9 cellular contexts compared by ENCODE assay signal in the genomic region with DNA sequence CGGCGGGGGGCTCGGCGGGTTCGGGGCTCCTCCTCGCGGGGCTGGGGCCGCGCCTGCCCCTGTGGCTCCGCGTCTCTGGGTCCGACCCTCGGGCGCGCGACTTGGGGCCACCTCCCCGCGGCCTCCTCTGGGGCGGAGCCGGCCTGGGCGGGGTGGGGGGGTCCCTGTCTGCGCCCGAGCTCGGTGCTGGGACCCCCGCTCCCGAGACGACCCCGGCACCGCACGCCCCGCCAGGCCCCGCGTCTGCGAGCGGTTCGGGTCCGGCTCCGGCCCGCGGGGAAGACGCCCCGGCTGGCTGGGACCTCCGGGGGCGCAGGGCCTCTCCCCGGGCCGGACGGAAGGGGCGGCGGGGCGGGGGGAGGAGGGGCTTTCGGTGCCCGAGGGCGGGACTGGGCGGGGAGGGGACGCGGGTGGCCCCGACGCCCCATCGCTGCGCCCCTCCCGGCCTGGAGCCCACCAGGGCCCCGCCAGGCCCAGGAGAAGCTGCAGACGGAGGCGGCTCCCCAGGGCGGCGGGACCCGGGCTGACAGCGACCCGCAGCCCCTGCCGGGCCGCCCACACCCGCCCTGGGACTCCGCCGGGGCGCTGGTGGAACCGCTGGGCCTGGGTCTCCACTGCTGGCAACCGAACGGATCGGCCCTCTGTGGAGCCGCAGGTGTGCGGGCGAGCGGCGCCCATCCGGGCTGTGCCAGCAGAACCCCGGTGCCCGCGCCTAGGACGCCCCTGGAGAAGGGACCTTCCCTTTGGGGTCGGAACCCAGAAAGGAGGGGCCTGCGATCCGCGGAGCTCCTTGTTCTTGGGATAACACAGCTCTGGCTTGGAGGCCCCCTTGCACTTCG. TPM values are rescaled to one million over a fixed set of nuclear protein-coding genes. Genes with fewer than 3 reads are reported as not detected.
DNase-seq lines count a peak whose midpoint lies in the region; ATAC-seq, FAIRE-seq and TF ChIP-seq lines count a peak whose summit lies in the region.
"Had no signal": no experiment of that assay in that cellular context is flagged by ENCODE, and none has a peak within 500 bp of the region (broad histone marks: within the 10 kb centered on the region; RNA-seq: fewer than 3 reads in every experiment).

No MANE protein-coding gene starts in this region.

- peaks cover 17% of the 10 kb centered on the region for H3K27me3 Mint-ChIP-seq in CD8-positive, alpha-beta T cell (ENCODE audit: low read depth)

- ATAC-seq in CD8-positive, alpha-beta T cell = peak; percentile 37
- ATAC-seq in pancreas (peak in 1 of 4 donors; percentile 29), GM19351 (IDR thresholded peaks at IDR 0.05; ENCODE audit: unreplicated experiment) (no peak), GM18505 (IDR thresholded peaks at IDR 0.05; ENCODE audit: unreplicated experiment) (no peak), foreskin keratinocyte (no peak)

- no peak overlapping the region for H3K27ac Mint-ChIP-seq in CD8-positive, alpha-beta T cell
- H3K27ac Mint-ChIP-seq: stimulated activated naive B cell treated with anti-CD40 and anti-IgM and Interleukin-4, amounts not matched to agents 10 μg/mL and 1 μg/mL and 100 μg/mL, for 72 hours had no signal

- peak overlapping the region; percentile 41 for H3K4me3 ChIP-seq in CD8-positive, alpha-beta T cell (ENCODE audit: low read depth, low read length)
- peak overlapping the region; percentile 54 for H3K4me3 ChIP-seq in WERI-Rb-1 (ENCODE audit: low read depth, low read length)
- H3K4me3 ChIP-seq in foreskin fibroblast (ENCODE audit: low read depth in 1 of 2, low read length in 2 of 2) = peak overlapping the region; percentile 77 to 96
- H3K4me3 ChIP-seq in pancreas = peak overlapping the region; percentile 23 to 55 (median 36)

- no peak overlapping the region for H3K27ac ChIP-seq in CD8-positive, alpha-beta T cell (ENCODE audit: low read depth, low read length)
- peak overlapping the region; percentile 52 for H3K27ac ChIP-seq in WERI-Rb-1
- H3K27ac ChIP-seq in pancreas = peak overlapping the region in 1 of 4 donors; percentile 8
- H3K27ac ChIP-seq in foreskin keratinocyte = no peak overlapping the region

- intact Hi-C loops in CD8-positive, alpha-beta T cell (cut with DNase I, micrococcal nuclease) = loop anchor here (1.0 to 2.0 kb wide), 2 partner anchors 125 to 126 kb away; no protein-coding TSS in a partner anchor
- intact Hi-C loops in pancreas (cut with DNase I) = no loop called here

- H3K9me3 Mint-ChIP-seq in CD8-positive, alpha-beta T cell = peaks cover 11% of the 10 kb centered on the region

- no peaks in the 10 kb centered on the region for H3K27me3 ChIP-seq in CD8-positive, alpha-beta T cell (ENCODE audit: insufficient read depth, low read length)
- H3K27me3 ChIP-seq in WERI-Rb-1 (ENCODE audit: insufficient read depth, low read depth, severe bottlenecking) (no peaks in the 10 kb centered on the region), pancreas (peaks cover 0 to 6% (median 2%) of the 10 kb centered on the region in 4 donors), foreskin keratinocyte (peaks cover 71% of the 10 kb centered on the region)

- POLR2A ChIA-PET in CD8-positive, alpha-beta T cell (lab: Charles Lee) = no interaction called here

- FAIRE-seq in pancreas (lab: Jason Lieb, UNC) = no peak

- CTCF ChIA-PET in CD8-positive, alpha-beta T cell (lab: Charles Lee) = interaction anchor here (0.8 kb wide), 1 partner anchor 126 kb away, joined by 4 read pairs; no protein-coding TSS in a partner anchor

- H3K4me1 Mint-ChIP-seq in CD8-positive, alpha-beta T cell (ENCODE audit: low read depth) = peaks cover 22% of the 10 kb centered on the region
- H3K4me1 Mint-ChIP-seq: stimulated activated naive B cell treated with anti-CD40 and anti-IgM and Interleukin-4, amounts not matched to agents 10 μg/mL and 1 μg/mL and 100 μg/mL, for 72 hours had no signal

- peak in 4 of 7 experiments; percentile 15 to 57 (median 29) for DNase-seq in CD8-positive, alpha-beta T cell
- DNase-seq in WERI-Rb-1 (peak; percentile 25), foreskin fibroblast (peak in 1 of 2 donors; percentile 60), pancreas (peak in 4 of 6 donors; percentile 7 to 67 (median 44)), HPDE6-E6E7 (ENCODE audit: extremely low spot score) (no peak), foreskin keratinocyte (no peak)
- DNase-seq: stimulated activated naive B cell treated with anti-CD40 and anti-IgM and Interleukin-4, amounts not matched to agents 10 μg/mL and 1 μg/mL and 100 μg/mL, for 72 hours had no signal

- H3K36me3 ChIP-seq in CD8-positive, alpha-beta T cell (ENCODE audit: insufficient read depth, low read length) = no peaks in the 10 kb centered on the region
- H3K36me3 ChIP-seq in WERI-Rb-1 (no peaks in the 10 kb centered on the region), pancreas (no peaks in the 10 kb centered on the region)

- H3K4me3 Mint-ChIP-seq in CD8-positive, alpha-beta T cell = peak overlapping the region; percentile 74

- H3K4me1 ChIP-seq in CD8-positive, alpha-beta T cell (ENCODE audit: insufficient read depth, low read length) = peaks cover 10% of the 10 kb centered on the region
- H3K4me1 ChIP-seq in pancreas (no peaks in the 10 kb centered on the region), foreskin keratinocyte (no peaks in the 10 kb centered on the region)

- H3K9me3 ChIP-seq in CD8-positive, alpha-beta T cell (ENCODE audit: low read length) = no peaks in the 10 kb centered on the region
- H3K9me3 ChIP-seq in WERI-Rb-1 (ENCODE audit: severe bottlenecking) (peaks cover 2% of the 10 kb centered on the region), pancreas (no peaks in the 10 kb centered on the region)

- H3K36me3 Mint-ChIP-seq in CD8-positive, alpha-beta T cell = no peaks in the 10 kb centered on the region

- TF ChIP-seq CTCF in CD8-positive, alpha-beta T cell (IDR thresholded peaks at IDR 0.05) = no peak
- TF ChIP-seq CTCF in WERI-Rb-1 (IDR thresholded peaks at IDR 0.05; ENCODE audit: low read depth, low read length) = no peak
- TF ChIP-seq CTCF in foreskin fibroblast (IDR thresholded peaks at IDR 0.05; ENCODE audit: low read depth, low read length) = no peak
- no peak for TF ChIP-seq CTCF in pancreas (IDR thresholded peaks at IDR 0.05)
- no peak for TF ChIP-seq CTCF in foreskin keratinocyte (conservative IDR thresholded peaks at IDR 0.05)

- TF ChIP-seq POLR2A in GM18505 (IDR thresholded peaks at IDR 0.05; ENCODE audit: borderline replicate concordance, extremely low read depth, insufficient read depth, insufficient read length) = no peak

- WGBS in pancreas, 2 donors = 4% methylated on average over 56 to 94 of the region's 94 CpGs

RNA-seq across cellular contexts. Expression of a gene that starts 0.6 kb away (rescaled TPM):
- 10 to 100 TPM; 74.4 to 80.6 TPM for total RNA-seq in CD8-positive, alpha-beta T cell
- total RNA-seq in pancreas (100 to 1,000 TPM in 1 of 6 donors, 10 to 100 TPM in 5; 15.2 to 135 (median 45.5) TPM), foreskin keratinocyte (0.04 and 0.17 TPM in 2 replicates)
- polyA plus RNA-seq in pancreas (100 to 1,000 TPM in 1 of 2 donors, 10 to 100 TPM in 1; 66.9 to 116 TPM), foreskin keratinocyte (0.06 and 0.13 TPM in 2 replicates)

RNA-seq across cellular contexts. Expression of a gene that starts 56.9 kb away (rescaled TPM):
- 1 to 10 TPM in 1 of 2 experiments, under 1 TPM in 1; 0.72 to 1.3 TPM for total RNA-seq in CD8-positive, alpha-beta T cell
- total RNA-seq in pancreas = 1 to 10 TPM in 1 of 6 donors, under 1 TPM in 5; 0.31 to 1.4 (median 0.42) TPM
- polyA plus RNA-seq in pancreas = 10 to 100 TPM in 1 of 2 donors, 1 to 10 TPM in 1; 4.9 to 14.0 TPM
- not detected in 2 replicates for total RNA-seq in foreskin keratinocyte
- polyA plus RNA-seq in foreskin keratinocyte = not detected in 2 replicates

Comparison
In these comparisons a context has a peak if more than half of its experiments do, and no peak if none do; other contexts are left out.
1. DNase-seq: peak in CD8-positive, alpha-beta T cell (4 of 7), WERI-Rb-1 (single experiment) and pancreas (4 of 6); none in HPDE6-E6E7 (single experiment) and foreskin keratinocyte (0 of 2).
2. H3K4me3 ChIP-seq: peak in every context shown above with its lines; median percentile 86 in foreskin fibroblast; 54 in WERI-Rb-1; 41 in CD8-positive, alpha-beta T cell; 36 in pancreas.
3. RNA of a gene that starts 0.6 kb away (total RNA-seq): 74.4 to 80.6 TPM in CD8-positive, alpha-beta T cell and 15.2 to 135 TPM in pancreas; 0.04 to 0.17 TPM in foreskin keratinocyte; every median in the first group is over 10 times any median in the second.
4. intact Hi-C loops: an anchor here in CD8-positive, alpha-beta T cell (1.0 to 2.0 kb wide); none called in pancreas.